Comparison of ENCODE assay signal across 11 cellular contexts in the genomic region with DNA sequence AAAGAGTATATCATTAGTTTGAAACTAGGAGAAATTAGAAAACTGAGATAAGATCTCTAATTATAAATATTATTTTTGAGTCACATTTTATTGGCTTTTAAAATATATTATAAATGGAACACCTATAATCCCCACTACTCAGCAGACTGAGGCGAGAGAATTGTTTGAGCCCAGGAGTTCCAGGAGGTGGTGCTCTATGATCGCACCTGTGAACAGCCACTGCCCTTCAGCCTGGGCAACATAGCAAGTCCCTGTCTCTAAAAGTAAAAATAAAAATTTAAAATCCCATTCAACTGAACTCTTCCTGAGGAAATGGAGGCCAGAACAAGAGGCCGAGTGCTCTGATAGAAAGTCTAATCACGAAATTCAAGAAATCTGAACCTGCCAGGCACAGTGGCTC. TPM values are rescaled to one million over a fixed set of nuclear protein-coding genes. Genes with fewer than 3 reads are reported as not detected.
DNase-seq lines count a peak whose midpoint lies in the region; ATAC-seq, FAIRE-seq and TF ChIP-seq lines count a peak whose summit lies in the region.
"Had no signal": no experiment of that assay in that cellular context is flagged by ENCODE, and none has a peak within 500 bp of the region (broad histone marks: within the 10 kb centered on the region; RNA-seq: fewer than 3 reads in every experiment).

No MANE protein-coding gene starts in this region.

- intact Hi-C loops in IMR-90 (cut with micrococcal nuclease): no loop called here
- intact Hi-C loops in HepG2 (cut with micrococcal nuclease; ENCODE audit: unreplicated experiment): no loop called here
- intact Hi-C loops in transverse colon (cut with DNase I; ENCODE audit: low total_unique reads): loop anchor here (5.0 kb wide), 1 partner anchor 401 kb away; no protein-coding TSS in a partner anchor

- no peak overlapping the region for H3K27ac ChIP-seq in IMR-90 (ENCODE audit: insufficient read depth, low read length)
- no peak overlapping the region for H3K27ac ChIP-seq in HepG2 (ENCODE audit: extremely low read length, insufficient read depth, low read length)
- H3K27ac ChIP-seq in transverse colon: no peak overlapping the region

- in situ Hi-C loops in IMR-90 (cut with MboI; ENCODE audit: low sequenced_read_pairs): loop anchor here (5.0 to 10.0 kb wide), 2 partner anchors 304 to 401 kb away; partner anchors contain the start of gene PTPN13
- in situ Hi-C loops in HepG2 (cut with HindIII; ENCODE audit: extremely low pct_ligation_motif_present, low pct_unique_long_range_greater_than_20kb): loop anchor here (5.0 to 10.0 kb wide), 2 partner anchors 336 to 401 kb away; no protein-coding TSS in a partner anchor
- in situ Hi-C loops in transverse colon (cut with MboI; ENCODE audit: low pct_ligation_motif_present in 1 of 4, low pct_unique_long_range_greater_than_20kb in 1 of 4, low sequenced_read_pairs in 3 of 4): loop anchor here (5.0 to 10.0 kb wide), 2 partner anchors 404 to 406 kb away; no protein-coding TSS in a partner anchor

- TF ChIP-seq POLR2A in IMR-90 (IDR thresholded peaks at IDR 0.05; ENCODE audit: low read depth, low read length) (no peak), HepG2 (IDR thresholded peaks at IDR 0.05; ENCODE audit: insufficient read depth in 1 of 2, low read depth in 2 of 2, low read length in 2 of 2) (no peak), transverse colon (IDR thresholded peaks at IDR 0.05) (no peak)

- no peak overlapping the region for H2AFZ ChIP-seq in IMR-90 (replicated peaks; ENCODE audit: low read length, poor library complexity)
- H2AFZ ChIP-seq in HepG2 (ENCODE audit: low read length): no peak overlapping the region

- dilution Hi-C loops in IMR-90 (cut with HindIII; ENCODE audit: low sequenced_read_pairs, unreplicated experiment): no loop called here

- FAIRE-seq in HepG2 (lab: Jason Lieb, UNC): no peak

- H2AK9ac ChIP-seq in IMR-90 (replicated peaks; ENCODE audit: low read depth, low read length, poor library complexity): no peak overlapping the region

- H3K4me2 ChIP-seq in IMR-90 (ENCODE audit: low read depth, low read length): no peak overlapping the region
- H3K4me2 ChIP-seq in HepG2 (ENCODE audit: low read depth, low read length): no peak overlapping the region

- H2BK120ac ChIP-seq in IMR-90 (ENCODE audit: low read depth, low read length): no peak overlapping the region

- no peaks in the 10 kb centered on the region for H4K20me1 ChIP-seq in IMR-90 (ENCODE audit: insufficient read depth, low read length)
- no peaks in the 10 kb centered on the region for H4K20me1 ChIP-seq in HepG2 (ENCODE audit: insufficient read depth, low read length)

- H3K9ac ChIP-seq in IMR-90 (ENCODE audit: low read depth, low read length): no peak overlapping the region
- no peak overlapping the region for H3K9ac ChIP-seq in HepG2 (ENCODE audit: insufficient read depth, low read depth, low read length)

- H4K91ac ChIP-seq in IMR-90 (ENCODE audit: insufficient read depth, low read depth, low read length): no peak overlapping the region

- no peak overlapping the region for H4K8ac ChIP-seq in IMR-90 (ENCODE audit: low read depth in 2 of 2, low read length in 2 of 2)

- H2BK5ac ChIP-seq in IMR-90 (ENCODE audit: low read depth, low read length, poor library complexity, severe bottlenecking): no peak overlapping the region

- ATAC-seq in IMR-90 (ENCODE audit: low read depth): no peak
- peak; percentile 73 for ATAC-seq in HepG2
- ATAC-seq in GM21360 (IDR thresholded peaks at IDR 0.05; ENCODE audit: unreplicated experiment): no peak
- ATAC-seq: activated CD8-positive, alpha-beta T cell treated with anti-CD3 and anti-CD28 coated beads for 36 hours; mucosa of descending colon had no signal

- H3K27me3 ChIP-seq in IMR-90 (ENCODE audit: control insufficient read depth, insufficient read depth, low read length): no peaks in the 10 kb centered on the region
- no peaks in the 10 kb centered on the region for H3K27me3 ChIP-seq in HepG2 (ENCODE audit: control insufficient read depth in 1 of 2, insufficient read depth in 2 of 2, low read length in 2 of 2)
- no peaks in the 10 kb centered on the region for H3K27me3 ChIP-seq in transverse colon

- H3K79me2 ChIP-seq in HepG2 (ENCODE audit: insufficient read depth, low read length): no peaks in the 10 kb centered on the region

- WGBS in IMR-90 (ENCODE audit: extremely low coverage in 2 of 2, insufficient read length in 1 of 2), 2 experiments: no CpG with 5 or more reads among the region's 4 CpGs
- 53% methylated on average over 4 of the region's 4 CpGs for WGBS in HepG2 (ENCODE audit: low lambda C conversion rate)
- WGBS in transverse colon (ENCODE audit: low coverage in 1 of 2), 2 donors: 82 to 84% methylated on average over 4 of the region's 4 CpGs

- H3K4me1 ChIP-seq in IMR-90 (ENCODE audit: control insufficient read depth, insufficient read depth, low read length): 0 out of 2 replicates have a peak, but pooled peaks cover 1% of the 10 kb centered on the region
- H3K4me1 ChIP-seq in HepG2 (ENCODE audit: insufficient read depth, low read length): no peaks in the 10 kb centered on the region
- H3K4me1 ChIP-seq in transverse colon: no peaks in the 10 kb centered on the region

- BruUV-seq in IMR-90 (replicated peaks; lab: Mats Ljungman, UMichigan) (no TSS peak), HepG2 (replicated peaks; lab: Mats Ljungman, UMichigan) (no TSS peak)

- POLR2A ChIA-PET in IMR-90 (lab: Charles Lee; ENCODE audit: unreplicated experiment): no interaction called here
- POLR2A ChIA-PET in HepG2 (lab: Yijun Ruan, JAX): no interaction called here

- CTCF ChIA-PET in IMR-90 (lab: Yijun Ruan, JAX) (interaction anchor here (1.2 kb wide), 1 partner anchor 400 kb away, joined by 6 read pairs; no protein-coding TSS in a partner anchor), HepG2 (lab: Yijun Ruan, JAX; ENCODE audit: low intra/inter-chr PET ratio, low total read pairs) (no interaction called here)

- H3K4me3 ChIP-seq in IMR-90 (ENCODE audit: insufficient read depth, low read depth, low read length) (no peak overlapping the region), HepG2 (replicated peaks in 1 of 3; ENCODE audit: insufficient read depth in 1 of 3, low read depth in 2 of 3, low read length in 3 of 3) (no peak overlapping the region), transverse colon (no peak overlapping the region)
- H3K4me3 ChIP-seq: mucosa of descending colon had no signal

- TF ChIP-seq EP300 in HepG2 (IDR thresholded peaks at IDR 0.05; ENCODE audit: low read depth in 2 of 2, low read length in 2 of 2) (no peak), HepG2 (CRISPR knock-in tag; IDR thresholded peaks at IDR 0.05; ENCODE audit: borderline replicate concordance) (no peak), transverse colon (IDR thresholded peaks at IDR 0.05; ENCODE audit: low read depth) (no peak)

- H3K9me3 ChIP-seq in IMR-90 (ENCODE audit: control insufficient read depth, insufficient read depth, low read length) (no peaks in the 10 kb centered on the region; the same call in none of the 2 replicates), HepG2 (ENCODE audit: low read length) (no peaks in the 10 kb centered on the region), transverse colon (no peaks in the 10 kb centered on the region)
- H3K9me3 ChIP-seq: mucosa of descending colon had no signal

- no peak overlapping the region for H3K56ac ChIP-seq in IMR-90 (ENCODE audit: extremely low read depth, insufficient read depth, low read length)

- H3K79me1 ChIP-seq in IMR-90 (ENCODE audit: low read depth in 1 of 2, low read length in 2 of 2): no peaks in the 10 kb centered on the region

- TF ChIP-seq RAD21 in IMR-90 (IDR thresholded peaks at IDR 0.05; ENCODE audit: low read length) (peak; percentile 50), HepG2 (CRISPR knock-in tag; IDR thresholded peaks at IDR 0.05) (no peak)

- no peak overlapping the region for H2BK20ac ChIP-seq in IMR-90 (ENCODE audit: low read depth, low read length)

- no peak overlapping the region for H2BK15ac ChIP-seq in IMR-90 (ENCODE audit: low read depth, low read length)

- no peak overlapping the region for H3K4ac ChIP-seq in IMR-90 (ENCODE audit: low read depth, low read length)

- no peak overlapping the region for H2AK5ac ChIP-seq in IMR-90 (ENCODE audit: low read depth, low read length)

- no peaks in the 10 kb centered on the region for H3K36me3 ChIP-seq in IMR-90 (ENCODE audit: control insufficient read depth, insufficient read depth, low read length)
- H3K36me3 ChIP-seq in HepG2 (replicated peaks in 1 of 2; ENCODE audit: control insufficient read depth in 1 of 2, insufficient read depth in 2 of 2, low read length in 2 of 2): no peaks in the 10 kb centered on the region; a peak in 1 of 5 replicates
- no peaks in the 10 kb centered on the region for H3K36me3 ChIP-seq in transverse colon

- peak; percentile 39 for TF ChIP-seq CTCF in GM10266 (IDR thresholded peaks at IDR 0.05; ENCODE audit: control insufficient read depth, insufficient read depth, low read depth, missing control alignments)
- peak; percentile 35 for TF ChIP-seq CTCF in IMR-90 (conservative IDR thresholded peaks at IDR 0.05; ENCODE audit: low read depth, low read length)
- TF ChIP-seq CTCF in HepG2 (CRISPR knock-in tag; IDR thresholded peaks at IDR 0.05): peak; percentile 52
- TF ChIP-seq CTCF in transverse colon (IDR thresholded peaks at IDR 0.05): peak in 1 of 5 experiments; percentile 11

- no peak overlapping the region for H3K14ac ChIP-seq in IMR-90 (replicated peaks; ENCODE audit: low read depth, low read length)

- H3K18ac ChIP-seq in IMR-90 (ENCODE audit: low read depth, low read length): no peak overlapping the region

- DNase-seq in GM10266 (ENCODE audit: extremely low spot score) (no peak), IMR-90 (peak; percentile 17), astrocyte of the hippocampus (ENCODE audit: low read depth, low spot score) (peak; percentile 13), HepG2 (ENCODE audit: low spot score) (no peak), transverse colon (no peak), NCI-H2171 (lab: John Stamatoyannopoulos, UW) (no peak)
- DNase-seq: activated CD8-positive, alpha-beta T cell treated with anti-CD3 and anti-CD28 coated beads for 36 hours; mucosa of descending colon; MV-4-11 had no signal

- H4K5ac ChIP-seq in IMR-90 (ENCODE audit: low read depth, low read length): no peak overlapping the region

- no peak overlapping the region for H3K23ac ChIP-seq in IMR-90 (ENCODE audit: low read depth, low read length)

- no peaks in the 10 kb centered on the region; the same call in 1 of the 2 replicates for H3K9me1 ChIP-seq in IMR-90 (ENCODE audit: insufficient read depth, low read length)

RNA-seq across cellular contexts. Expression of gene C4orf36, which starts 6.3 kb away (rescaled TPM):
- 0.18 and 0.28 TPM in 2 replicates for total RNA-seq in IMR-90 (2012; rRNA removed)
- polyA plus RNA-seq in IMR-90 (2012; rRNA removed): 0.29 and 0.41 TPM in 2 replicates
- polyA plus RNA-seq in IMR-90 (2012; cell fraction: cytosol; rRNA removed): 0.76 TPM in 1 of 2 replicates, not detected in the other
- 0.08 and 0.53 TPM in 2 replicates for polyA plus RNA-seq in IMR-90 (2012; cell fraction: nucleus; rRNA removed; ENCODE audit: low replicate concordance)
- not detected in 2 replicates for total RNA-seq in HepG2 (2016; rRNA removed; fragmentation: Illumina TruSeq; extraction: Trizol)
- total RNA-seq in HepG2 (2016; cell fraction: cytosol; rRNA removed; fragmentation: Illumina TruSeq; extraction: Trizol; ENCODE audit: low read depth): 0.44 TPM in 1 of 2 replicates, not detected in the other
- total RNA-seq in HepG2 (2016; cell fraction: insoluble cytoplasmic fraction; rRNA removed; fragmentation: Illumina TruSeq; extraction: Trizol): not detected in 2 replicates
- 0.40 TPM in 1 of 2 replicates, not detected in the other for total RNA-seq in HepG2 (2016; cell fraction: membrane; rRNA removed; fragmentation: Illumina TruSeq; extraction: Trizol)
- total RNA-seq in HepG2 (2016; cell fraction: nucleus; rRNA removed; fragmentation: Illumina TruSeq; extraction: Trizol): not detected in 2 replicates
- polyA plus RNA-seq in HepG2 (2011; rRNA removed): 0.25 and 0.63 TPM in 2 replicates
- 0.12 and 0.15 TPM in 2 replicates for polyA plus RNA-seq in HepG2 (2011; cell fraction: cytosol; rRNA removed)
- not detected in 2 replicates for polyA plus RNA-seq in HepG2 (2011; cell fraction: nucleus; rRNA removed)
- 0.19 TPM in 1 of 2 replicates, not detected in the other for polyA plus RNA-seq in HepG2 (2012)
- 0.60 and 0.75 TPM in 2 replicates for polyA plus RNA-seq in HepG2 (2016; cell fraction: cytosol; fragmentation: Illumina TruSeq; extraction: Trizol; ENCODE audit: low read depth)
- polyA plus RNA-seq in HepG2 (2016; cell fraction: insoluble cytoplasmic fraction; fragmentation: Illumina TruSeq; extraction: Trizol; ENCODE audit: low read depth): not detected in 2 replicates
- 0.40 and 0.87 TPM in 2 replicates for polyA plus RNA-seq in HepG2 (2016; cell fraction: membrane; fragmentation: Illumina TruSeq; extraction: Trizol; ENCODE audit: low read depth)
- not detected in 2 replicates for polyA plus RNA-seq in HepG2 (2016; cell fraction: nucleus; fragmentation: Illumina TruSeq; extraction: Trizol; ENCODE audit: insufficient read depth, low read depth)
- polyA minus RNA-seq in HepG2 (2011; rRNA and poly(A)+ RNA removed; ENCODE audit: low replicate concordance): 1.2 TPM in 1 of 2 replicates, not detected in the other
- not detected in 2 replicates for polyA minus RNA-seq in HepG2 (2011; cell fraction: cytosol; rRNA and poly(A)+ RNA removed)
- polyA minus RNA-seq in HepG2 (2011; cell fraction: nucleus; rRNA and poly(A)+ RNA removed): not detected in 2 replicates
- under 1 TPM in 2 of 4 donors, not detected in 2; 0.27 to 0.32 TPM for total RNA-seq in transverse colon
- total RNA-seq: activated CD8-positive, alpha-beta T cell treated with anti-CD3 and anti-CD28 coated beads for 36 hours; skeletal muscle tissue had no signal

RNA-seq across cellular contexts. Expression of gene AFF1, which starts 36.2 kb away (rescaled TPM):
- total RNA-seq in IMR-90 (2012; rRNA removed) (7.0 and 10.8 TPM in 2 replicates), HepG2 (2016; rRNA removed; fragmentation: Illumina TruSeq; extraction: Trizol) (15.9 and 19.6 TPM in 2 replicates), transverse colon (100 to 1,000 TPM in 1 of 4 donors, 10 to 100 TPM in 3; 77.1 to 151 (median 97.0) TPM)
- polyA plus RNA-seq in IMR-90 (2012; rRNA removed) (9.6 and 11.4 TPM in 2 replicates), HepG2 (2011; rRNA removed) (13.8 and 15.5 TPM in 2 replicates)
- 1.8 and 3.5 TPM in 2 replicates for polyA plus RNA-seq in IMR-90 (2012; cell fraction: cytosol; rRNA removed)
- polyA plus RNA-seq in IMR-90 (2012; cell fraction: nucleus; rRNA removed; ENCODE audit: low replicate concordance): 6.8 and 17.8 TPM in 2 replicates
- total RNA-seq in HepG2 (2016; cell fraction: cytosol; rRNA removed; fragmentation: Illumina TruSeq; extraction: Trizol; ENCODE audit: low read depth): 65.4 and 76.1 TPM in 2 replicates
- total RNA-seq in HepG2 (2016; cell fraction: insoluble cytoplasmic fraction; rRNA removed; fragmentation: Illumina TruSeq; extraction: Trizol): 14.5 and 14.6 TPM in 2 replicates
- total RNA-seq in HepG2 (2016; cell fraction: membrane; rRNA removed; fragmentation: Illumina TruSeq; extraction: Trizol): 51.6 and 53.5 TPM in 2 replicates
- total RNA-seq in HepG2 (2016; cell fraction: nucleus; rRNA removed; fragmentation: Illumina TruSeq; extraction: Trizol): 25.2 and 33.9 TPM in 2 replicates
- polyA plus RNA-seq in HepG2 (2011; cell fraction: cytosol; rRNA removed): 7.7 and 8.8 TPM in 2 replicates
- 33.4 and 42.0 TPM in 2 replicates for polyA plus RNA-seq in HepG2 (2011; cell fraction: nucleus; rRNA removed)
- 13.2 and 14.7 TPM in 2 replicates for polyA plus RNA-seq in HepG2 (2012)
- 1.8 TPM in 2 replicates for polyA plus RNA-seq in HepG2 (2016; cell fraction: cytosol; fragmentation: Illumina TruSeq; extraction: Trizol; ENCODE audit: low read depth)
- polyA plus RNA-seq in HepG2 (2016; cell fraction: insoluble cytoplasmic fraction; fragmentation: Illumina TruSeq; extraction: Trizol; ENCODE audit: low read depth): 10.9 and 12.7 TPM in 2 replicates
- polyA plus RNA-seq in HepG2 (2016; cell fraction: membrane; fragmentation: Illumina TruSeq; extraction: Trizol; ENCODE audit: low read depth): 1.7 and 2.9 TPM in 2 replicates
- 16.5 and 19.7 TPM in 2 replicates for polyA plus RNA-seq in HepG2 (2016; cell fraction: nucleus; fragmentation: Illumina TruSeq; extraction: Trizol; ENCODE audit: insufficient read depth, low read depth)
- polyA minus RNA-seq in HepG2 (2011; rRNA and poly(A)+ RNA removed; ENCODE audit: low replicate concordance): 65.4 and 78.4 TPM in 2 replicates
- polyA minus RNA-seq in HepG2 (2011; cell fraction: cytosol; rRNA and poly(A)+ RNA removed): 32.3 and 37.4 TPM in 2 replicates
- polyA minus RNA-seq in HepG2 (2011; cell fraction: nucleus; rRNA and poly(A)+ RNA removed): 92.7 and 94.2 TPM in 2 replicates

RNA-seq across cellular contexts. Expression of gene SLC10A6, which starts 49.4 kb away (rescaled TPM):
- total RNA-seq in IMR-90 (2012; rRNA removed) (not detected in 2 replicates), HepG2 (2016; rRNA removed; fragmentation: Illumina TruSeq; extraction: Trizol) (not detected in 2 replicates), transverse colon (under 1 TPM in 1 of 4 donors, not detected in 3; 0.32 TPM)
- polyA plus RNA-seq in IMR-90 (2012; rRNA removed) (not detected in 2 replicates), HepG2 (2011; rRNA removed) (not detected in 2 replicates)
- polyA plus RNA-seq in IMR-90 (2012; cell fraction: cytosol; rRNA removed): not detected in 2 replicates
- polyA plus RNA-seq in IMR-90 (2012; cell fraction: nucleus; rRNA removed; ENCODE audit: low replicate concordance): 0.06 TPM in 1 of 2 replicates, not detected in the other
- not detected in 2 replicates for total RNA-seq in HepG2 (2016; cell fraction: cytosol; rRNA removed; fragmentation: Illumina TruSeq; extraction: Trizol; ENCODE audit: low read depth)
- total RNA-seq in HepG2 (2016; cell fraction: insoluble cytoplasmic fraction; rRNA removed; fragmentation: Illumina TruSeq; extraction: Trizol): not detected in 2 replicates
- not detected in 2 replicates for total RNA-seq in HepG2 (2016; cell fraction: membrane; rRNA removed; fragmentation: Illumina TruSeq; extraction: Trizol)
- not detected in 2 replicates for total RNA-seq in HepG2 (2016; cell fraction: nucleus; rRNA removed; fragmentation: Illumina TruSeq; extraction: Trizol)
- polyA plus RNA-seq in HepG2 (2011; cell fraction: cytosol; rRNA removed): not detected in 2 replicates
- 0.10 TPM in 1 of 2 replicates, not detected in the other for polyA plus RNA-seq in HepG2 (2011; cell fraction: nucleus; rRNA removed)
- not detected in 2 replicates for polyA plus RNA-seq in HepG2 (2012)
- polyA plus RNA-seq in HepG2 (2016; cell fraction: cytosol; fragmentation: Illumina TruSeq; extraction: Trizol; ENCODE audit: low read depth): not detected in 2 replicates
- polyA plus RNA-seq in HepG2 (2016; cell fraction: insoluble cytoplasmic fraction; fragmentation: Illumina TruSeq; extraction: Trizol; ENCODE audit: low read depth): not detected in 2 replicates
- polyA plus RNA-seq in HepG2 (2016; cell fraction: membrane; fragmentation: Illumina TruSeq; extraction: Trizol; ENCODE audit: low read depth): not detected in 2 replicates
- polyA plus RNA-seq in HepG2 (2016; cell fraction: nucleus; fragmentation: Illumina TruSeq; extraction: Trizol; ENCODE audit: insufficient read depth, low read depth): not detected in 2 replicates
- polyA minus RNA-seq in HepG2 (2011; rRNA and poly(A)+ RNA removed; ENCODE audit: low replicate concordance): 0.22 and 0.37 TPM in 2 replicates
- not detected in 2 replicates for polyA minus RNA-seq in HepG2 (2011; cell fraction: cytosol; rRNA and poly(A)+ RNA removed)
- not detected in 2 replicates for polyA minus RNA-seq in HepG2 (2011; cell fraction: nucleus; rRNA and poly(A)+ RNA removed)
- total RNA-seq: activated CD8-positive, alpha-beta T cell treated with anti-CD3 and anti-CD28 coated beads for 36 hours had no signal

Comparison
In these comparisons a context has a peak if more than half of its experiments do, and no peak if none do; other contexts are left out.
1. DNase-seq: peak in IMR-90 (single experiment) and astrocyte of the hippocampus (single experiment); none in GM10266 (single experiment), HepG2 (single experiment), transverse colon (single experiment) and NCI-H2171 (single experiment).